9 cellular contexts compared by ENCODE assay signal in genomic region chr2:47771211-47771610, GRCh38. TPM values are rescaled to one million over a fixed set of nuclear protein-coding genes. Genes with fewer than 3 reads are reported as not detected.
DNase-seq lines count a peak whose midpoint lies in the region; ATAC-seq and TF ChIP-seq lines count a peak whose summit lies in the region.
"Had no signal": no experiment of that assay in that cellular context is flagged by ENCODE, and none has a peak within 500 bp of the region (broad histone marks: within the 10 kb centered on the region; RNA-seq: fewer than 3 reads in every experiment).

No MANE protein-coding gene starts in this region.

- H3K36me3 ChIP-seq in breast epithelium (no peaks in the 10 kb centered on the region), sigmoid colon (no peaks in the 10 kb centered on the region)

- peak; percentile 98 for ATAC-seq in foreskin keratinocyte

- DNase-seq in MCF 10A (ENCODE audit: unreplicated experiment), result peak; percentile 70
- DNase-seq in breast epithelium (ENCODE audit: low spot score in 2 of 2), result no peak
- DNase-seq in RWPE1 (ENCODE audit: low spot score), result peak; percentile 71
- DNase-seq in foreskin keratinocyte, result peak; percentile 98
- DNase-seq in sigmoid colon, result no peak
- DNase-seq in activated naive CD4-positive, alpha-beta T cell treated with Interleukin-2 at 50 U/mL for 16 hours, result no peak
- no peak for DNase-seq in activated T-helper 2 cell treated with anti-CD3 and anti-CD28 coated beads, Interferon-gamma antibody, Interleukin-2, Interleukin-4, amounts not matched to agents 10 μg/mL and 5 μg/mL and 100 μg/mL, durations not matched to agents 14 hours and 24 hours and 36 hours (ENCODE audit: low spot score)
- DNase-seq in retina, result no peak
- DNase-seq: activated CD4-positive, alpha-beta memory T cell treated with anti-CD3 and anti-CD28 coated beads, Interleukin-2, amount 10 ng/mL, durations not matched to agents 7 days and 5 days had no signal

- no peak overlapping the region for H3K27ac Mint-ChIP-seq in MCF 10A (ENCODE audit: low read depth, unreplicated experiment)
- H3K27ac Mint-ChIP-seq in activated T-helper 2 cell treated with anti-CD3 and anti-CD28 coated beads, Interferon-gamma antibody, Interleukin-2, Interleukin-4, amounts not matched to agents 10 μg/mL and 5 μg/mL and 100 μg/mL, durations not matched to agents 14 hours and 24 hours and 36 hours, result no peak overlapping the region
- H3K27ac Mint-ChIP-seq: activated CD4-positive, alpha-beta memory T cell treated with anti-CD3 and anti-CD28 coated beads, Interleukin-2, amount 10 ng/mL, durations not matched to agents 7 days and 5 days had no signal

- H3K9me3 Mint-ChIP-seq in MCF 10A (ENCODE audit: unreplicated experiment), result peaks cover 11% of the 10 kb centered on the region
- H3K9me3 Mint-ChIP-seq in activated T-helper 2 cell treated with anti-CD3 and anti-CD28 coated beads, Interferon-gamma antibody, Interleukin-2, Interleukin-4, amounts not matched to agents 10 μg/mL and 5 μg/mL and 100 μg/mL, durations not matched to agents 14 hours and 24 hours and 36 hours, result no peaks in the 10 kb centered on the region
- H3K9me3 Mint-ChIP-seq: activated CD4-positive, alpha-beta memory T cell treated with anti-CD3 and anti-CD28 coated beads, Interleukin-2, amount 10 ng/mL, durations not matched to agents 7 days and 5 days had no signal

- H3K4me3 Mint-ChIP-seq in MCF 10A (ENCODE audit: unreplicated experiment), result no peak overlapping the region
- no peak overlapping the region for H3K4me3 Mint-ChIP-seq in activated T-helper 2 cell treated with anti-CD3 and anti-CD28 coated beads, Interferon-gamma antibody, Interleukin-2, Interleukin-4, amounts not matched to agents 10 μg/mL and 5 μg/mL and 100 μg/mL, durations not matched to agents 14 hours and 24 hours and 36 hours (ENCODE audit: low read depth)
- H3K4me3 Mint-ChIP-seq: activated CD4-positive, alpha-beta memory T cell treated with anti-CD3 and anti-CD28 coated beads, Interleukin-2, amount 10 ng/mL, durations not matched to agents 7 days and 5 days had no signal

- POLR2A ChIA-PET in MCF 10A (lab: Yijun Ruan, JAX), result interaction anchor here (1.0 to 1.3 kb wide), 2 partner anchors 11 to 315 kb away, joined by 3 to 4 read pairs; partner anchors contain the start of gene MSH6
- POLR2A ChIA-PET in RWPE1 (lab: Yijun Ruan, JAX; ENCODE audit: low non-redundant PET), result no interaction called here

- H3K36me3 Mint-ChIP-seq in MCF 10A (ENCODE audit: insufficient read depth, unreplicated experiment), result no peaks in the 10 kb centered on the region
- no peaks in the 10 kb centered on the region for H3K36me3 Mint-ChIP-seq in activated T-helper 2 cell treated with anti-CD3 and anti-CD28 coated beads, Interferon-gamma antibody, Interleukin-2, Interleukin-4, amounts not matched to agents 10 μg/mL and 5 μg/mL and 100 μg/mL, durations not matched to agents 14 hours and 24 hours and 36 hours (ENCODE audit: low read depth)

- no TSS peak for BruUV-seq in MCF 10A (replicated peaks; lab: Mats Ljungman, UMichigan)

- no peaks in the 10 kb centered on the region for H3K27me3 Mint-ChIP-seq in MCF 10A (ENCODE audit: insufficient read depth, unreplicated experiment)
- peaks cover 6% of the 10 kb centered on the region for H3K27me3 Mint-ChIP-seq in activated T-helper 2 cell treated with anti-CD3 and anti-CD28 coated beads, Interferon-gamma antibody, Interleukin-2, Interleukin-4, amounts not matched to agents 10 μg/mL and 5 μg/mL and 100 μg/mL, durations not matched to agents 14 hours and 24 hours and 36 hours (ENCODE audit: low read depth)

- H3K27me3 ChIP-seq in breast epithelium (no peaks in the 10 kb centered on the region), foreskin keratinocyte (no peaks in the 10 kb centered on the region), sigmoid colon (no peaks in the 10 kb centered on the region)

- H3K9me3 ChIP-seq in breast epithelium (no peaks in the 10 kb centered on the region), sigmoid colon (no peaks in the 10 kb centered on the region)

- TF ChIP-seq EP300 in sigmoid colon (IDR thresholded peaks at IDR 0.05), result no peak

- TF ChIP-seq POLR2A in breast epithelium (IDR thresholded peaks at IDR 0.05), result no peak
- TF ChIP-seq POLR2A in sigmoid colon (IDR thresholded peaks at IDR 0.05), result no peak

- peaks cover 7% of the 10 kb centered on the region for H3K4me1 Mint-ChIP-seq in MCF 10A (ENCODE audit: insufficient read depth, unreplicated experiment)
- peaks cover 2% of the 10 kb centered on the region for H3K4me1 Mint-ChIP-seq in activated T-helper 2 cell treated with anti-CD3 and anti-CD28 coated beads, Interferon-gamma antibody, Interleukin-2, Interleukin-4, amounts not matched to agents 10 μg/mL and 5 μg/mL and 100 μg/mL, durations not matched to agents 14 hours and 24 hours and 36 hours (ENCODE audit: low read depth)

- CTCF ChIA-PET in MCF 10A (lab: Yijun Ruan, JAX) (interaction anchor here (0.6 to 11.3 kb wide), 6 partner anchors 177 to 437 kb away, joined by 3 to 319 read pairs (median 4); no protein-coding TSS in a partner anchor), RWPE1 (lab: Yijun Ruan, JAX) (no interaction called here)

- H3K4me3 ChIP-seq in breast epithelium (no peak overlapping the region), sigmoid colon (no peak overlapping the region)

- TF ChIP-seq CTCF in MCF 10A (IDR thresholded peaks at IDR 0.05; ENCODE audit: unreplicated experiment), result no peak
- TF ChIP-seq CTCF in breast epithelium (IDR thresholded peaks at IDR 0.05), result no peak
- no peak for TF ChIP-seq CTCF in RWPE1 (conservative IDR thresholded peaks at IDR 0.05; ENCODE audit: low read depth)
- TF ChIP-seq CTCF in foreskin keratinocyte (conservative IDR thresholded peaks at IDR 0.05), result no peak
- TF ChIP-seq CTCF in sigmoid colon (IDR thresholded peaks at IDR 0.05), result no peak

- intact Hi-C loops in MCF 10A (cut with micrococcal nuclease), result no loop called here
- intact Hi-C loops in breast epithelium (cut with DNase I; ENCODE audit: low total_unique reads), result no loop called here
- intact Hi-C loops in sigmoid colon (cut with DNase I), result no loop called here
- intact Hi-C loops in activated T-helper 2 cell treated with anti-CD3 and anti-CD28 coated beads, Interferon-gamma antibody, Interleukin-2, Interleukin-4, amounts not matched to agents 10 μg/mL and 5 μg/mL and 100 μg/mL, durations not matched to agents 14 hours and 24 hours and 36 hours (cut with micrococcal nuclease), result no loop called here

- H3K27ac ChIP-seq in breast epithelium (no peak overlapping the region), RWPE1 (peak overlapping the region; percentile 37; the same call in 1 of the 2 replicates), foreskin keratinocyte (no peak overlapping the region), sigmoid colon (no peak overlapping the region)

- no peaks in the 10 kb centered on the region for H3K4me1 ChIP-seq in breast epithelium
- H3K4me1 ChIP-seq in foreskin keratinocyte, result no peaks in the 10 kb centered on the region
- H3K4me1 ChIP-seq in sigmoid colon, result no peaks in the 10 kb centered on the region

RNA-seq across cellular contexts. Expression of gene MSH6, which starts 11.7 kb away (rescaled TPM):
- total RNA-seq in MCF 10A (2022) (40.3 and 45.3 TPM in 2 replicates), breast epithelium (10 to 100 TPM; 31.4 to 60.0 (median 42.6) TPM), foreskin keratinocyte (94.0 and 104 TPM in 2 replicates), sigmoid colon (10 to 100 TPM; 29.5 to 48.2 (median 37.9) TPM)
- polyA plus RNA-seq in foreskin keratinocyte (23.4 and 27.1 TPM in 2 replicates), sigmoid colon (10 to 100 TPM in 1 of 3 donors, 1 to 10 TPM in 2; 2.3 to 18.3 (median 3.0) TPM)
- total RNA-seq in activated T-helper 2 cell treated with anti-CD3 and anti-CD28 coated beads, Interferon-gamma antibody, Interleukin-2, Interleukin-4, amounts not matched to agents 10 μg/mL and 5 μg/mL and 100 μg/mL, durations not matched to agents 14 hours and 24 hours and 36 hours, result 119 and 132 TPM in 2 replicates

Comparison
In these comparisons a context has a peak if more than half of its experiments do, and no peak if none do; other contexts are left out.
1. DNase-seq: peak in MCF 10A (single experiment), RWPE1 (single experiment) and foreskin keratinocyte (2 of 2); none in breast epithelium (0 of 2), sigmoid colon (single experiment), activated naive CD4-positive, alpha-beta T cell treated with Interleukin-2 at 50 U/mL for 16 hours (single experiment), activated T-helper 2 cell treated with anti-CD3 and anti-CD28 coated beads, Interferon-gamma antibody, Interleukin-2, Interleukin-4, amounts not matched to agents 10 μg/mL and 5 μg/mL and 100 μg/mL, durations not matched to agents 14 hours and 24 hours and 36 hours (single experiment) and retina (single experiment).